Comparison of ENCODE assay signal across 1 cellular context in the genomic region with DNA sequence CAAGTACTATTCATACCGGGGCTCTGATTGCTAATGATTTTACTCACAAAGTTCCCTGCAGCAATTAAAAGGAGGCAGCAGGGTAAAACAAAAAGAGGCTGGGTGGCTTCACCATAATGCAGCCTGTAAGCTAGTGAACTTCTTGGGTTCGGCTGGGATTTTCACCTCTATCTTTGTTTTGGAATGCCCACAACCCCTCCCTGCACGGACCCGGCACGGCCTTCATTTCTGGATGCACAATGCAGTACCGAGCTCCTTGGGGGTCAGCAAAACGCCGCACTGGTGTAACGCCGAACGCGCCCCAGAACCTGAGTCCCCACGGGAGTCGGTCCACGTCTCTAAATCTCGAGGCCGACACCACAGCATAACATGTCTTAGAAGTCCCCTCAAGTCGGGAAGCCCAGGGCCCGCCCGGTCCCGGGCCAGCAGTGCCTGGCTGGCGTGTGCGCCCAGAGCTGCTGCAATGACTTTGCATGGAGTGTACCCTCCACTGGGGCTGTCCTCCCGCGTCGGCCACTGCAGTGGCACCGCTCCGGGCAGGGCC.
TF ChIP-seq lines count a peak whose summit lies in the region.

No MANE protein-coding gene starts in this region.

TF ChIP-seq in HCT116, 20 proteins besides CTCF, POLR2A, EP300 and RAD21 (continued from another document):
- no peak for TF ChIP-seq REST (IDR thresholded peaks at IDR 0.05; ENCODE audit: low read depth)
- TF ChIP-seq SRF (IDR thresholded peaks at IDR 0.05; ENCODE audit: low read depth) = no peak
- TF ChIP-seq SIN3A (IDR thresholded peaks at IDR 0.05; ENCODE audit: low read depth) = no peak
- TF ChIP-seq SP1 (IDR thresholded peaks at IDR 0.05; ENCODE audit: low read depth) = no peak
- no peak for TF ChIP-seq EZH2 (IDR thresholded peaks at IDR 0.05)
- TF ChIP-seq ELF1 (IDR thresholded peaks at IDR 0.05; ENCODE audit: borderline replicate concordance, low read depth) = no peak
- no peak for TF ChIP-seq POLR2AphosphoS5 (IDR thresholded peaks at IDR 0.05; ENCODE audit: low read depth, low read length)
- no peak for TF ChIP-seq ZFX (IDR thresholded peaks at IDR 0.05)
- TF ChIP-seq CEBPB (IDR thresholded peaks at IDR 0.05; ENCODE audit: low read depth) = no peak
- TF ChIP-seq EZH2phosphoT487 (IDR thresholded peaks at IDR 0.05; ENCODE audit: borderline replicate concordance) = no peak
- TF ChIP-seq, protein P1, sequence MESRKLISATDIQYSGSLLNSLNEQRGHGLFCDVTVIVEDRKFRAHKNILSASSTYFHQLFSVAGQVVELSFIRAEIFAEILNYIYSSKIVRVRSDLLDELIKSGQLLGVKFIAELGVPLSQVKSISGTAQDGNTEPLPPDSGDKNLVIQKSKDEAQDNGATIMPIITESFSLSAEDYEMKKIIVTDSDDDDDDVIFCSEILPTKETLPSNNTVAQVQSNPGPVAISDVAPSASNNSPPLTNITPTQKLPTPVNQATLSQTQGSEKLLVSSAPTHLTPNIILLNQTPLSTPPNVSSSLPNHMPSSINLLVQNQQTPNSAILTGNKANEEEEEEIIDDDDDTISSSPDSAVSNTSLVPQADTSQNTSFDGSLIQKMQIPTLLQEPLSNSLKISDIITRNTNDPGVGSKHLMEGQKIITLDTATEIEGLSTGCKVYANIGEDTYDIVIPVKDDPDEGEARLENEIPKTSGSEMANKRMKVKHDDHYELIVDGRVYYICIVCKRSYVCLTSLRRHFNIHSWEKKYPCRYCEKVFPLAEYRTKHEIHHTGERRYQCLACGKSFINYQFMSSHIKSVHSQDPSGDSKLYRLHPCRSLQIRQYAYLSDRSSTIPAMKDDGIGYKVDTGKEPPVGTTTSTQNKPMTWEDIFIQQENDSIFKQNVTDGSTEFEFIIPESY (IDR thresholded peaks at IDR 0.05; ENCODE audit: extremely low read depth, insufficient replicate concordance, low read length) = no peak
- no peak for TF ChIP-seq YY1 (IDR thresholded peaks at IDR 0.05; ENCODE audit: extremely low read depth, insufficient replicate concordance, low read depth, low read length)
- TF ChIP-seq EGR1 (IDR thresholded peaks at IDR 0.05; ENCODE audit: low read depth) = no peak
- no peak for TF ChIP-seq ATF3 (IDR thresholded peaks at IDR 0.05)
